Comparison of ENCODE assay signal across 19 cellular contexts in genomic region chr11:61315260-61315659, GRCh38. TPM values are rescaled to one million over a fixed set of nuclear protein-coding genes. Genes with fewer than 3 reads are reported as not detected.
A peak's percentile ranks its signal among the peaks of the same experiment; 100 is the strongest.
DNase-seq lines count a peak whose midpoint lies in the region; ATAC-seq, FAIRE-seq and TF ChIP-seq lines count a peak whose summit lies in the region.
"Had no signal": no experiment of that assay in that cellular context is flagged by ENCODE, and none has a peak within 500 bp of the region (broad histone marks: within the 10 kb centered on the region; RNA-seq: fewer than 3 reads in every experiment).

No MANE protein-coding gene starts in this region.

- no peaks in the 10 kb centered on the region for H3K9me1 ChIP-seq in keratinocyte (ENCODE audit: control insufficient read depth, extremely low read depth, insufficient read depth, low read length)

- DNase-seq in activated T-cell treated with anti-CD3 and anti-CD28 coated beads, Interleukin-2, amount 50 U/mL, for 24 hours = no peak
- DNase-seq in activated T-cell treated with anti-CD3 and anti-CD28 coated beads, Interleukin-2, amount 50 U/mL, for 1 hour = no peak
- DNase-seq in HFFc6 (no peak), RWPE2 (ENCODE audit: low spot score) (no peak), keratinocyte (ENCODE audit: low read depth, low spot score) (no peak), NCI-H526 (lab: John Stamatoyannopoulos, UW) (no peak), NCI-H2107 treated with DMSO at 0.1 percent for 48 hours (lab: John Stamatoyannopoulos, UW; ENCODE audit: unreplicated experiment) (no peak)
- no peak for DNase-seq in stimulated activated CD4-positive, alpha-beta T cell treated with anti-CD3 and anti-CD28 coated beads, Interleukin-4, amount 100 ng/mL, for 24 hours
- DNase-seq: Caco-2; CD8-positive, alpha-beta memory T cell; DMS 273 treated with DMSO at 0.1 percent for 48 hours; DMS79; GM23248; H7 had no signal

- H3K36me3 Mint-ChIP-seq in activated T-cell treated with anti-CD3 and anti-CD28 coated beads, Interleukin-2, amount 50 U/mL, for 24 hours (ENCODE audit: low read depth) = peaks cover 42% of the 10 kb centered on the region
- H3K36me3 Mint-ChIP-seq in HFFc6 (ENCODE audit: low read depth) = peaks cover 16% of the 10 kb centered on the region

- TF ChIP-seq CTCF in HFFc6 (IDR thresholded peaks at IDR 0.05) = no peak
- TF ChIP-seq CTCF in RWPE2 (IDR thresholded peaks at IDR 0.05; ENCODE audit: poor library complexity, severe bottlenecking) = no peak
- TF ChIP-seq CTCF in keratinocyte (optimal IDR thresholded peaks at IDR 0.05 in 1 of 3, IDR thresholded peaks at IDR 0.05 in 1 of 3, conservative IDR thresholded peaks at IDR 0.05 in 1 of 3; ENCODE audit: extremely low read depth in 1 of 3, insufficient read depth in 2 of 3, low read length in 3 of 3) = no peak

- no peak overlapping the region for H3K4me3 Mint-ChIP-seq in activated T-cell treated with anti-CD3 and anti-CD28 coated beads, Interleukin-2, amount 50 U/mL, for 24 hours
- no peak overlapping the region for H3K4me3 Mint-ChIP-seq in HFFc6
- H3K4me3 Mint-ChIP-seq: CD8-positive, alpha-beta memory T cell had no signal

- H3K4me1 Mint-ChIP-seq in activated T-cell treated with anti-CD3 and anti-CD28 coated beads, Interleukin-2, amount 50 U/mL, for 24 hours (ENCODE audit: low read depth) = peaks cover 3% of the 10 kb centered on the region
- H3K4me1 Mint-ChIP-seq in HFFc6 (ENCODE audit: low read depth) = no peaks in the 10 kb centered on the region

- FAIRE-seq in keratinocyte (lab: Jason Lieb, UNC) = peak; percentile 26
- FAIRE-seq: GM12878, GM18507, HepG2, HTR-8/SVneo had no signal

- H3K79me2 ChIP-seq in keratinocyte (ENCODE audit: control insufficient read depth, insufficient read depth, low read length) = no peaks in the 10 kb centered on the region

- H3K27ac ChIP-seq in RWPE2 (ENCODE audit: poor library complexity, severe bottlenecking) = no peak overlapping the region
- H3K27ac ChIP-seq in keratinocyte (ENCODE audit: control insufficient read depth, insufficient read depth, low read length) = no peak overlapping the region
- H3K27ac ChIP-seq: 22Rv1, GM23248 had no signal

- H3K27me3 ChIP-seq in RWPE2 (ENCODE audit: insufficient read depth, poor library complexity, severe bottlenecking) (no peaks in the 10 kb centered on the region), keratinocyte (ENCODE audit: control insufficient read depth, extremely low read depth, insufficient read depth, low read length) (no peaks in the 10 kb centered on the region)

- peak overlapping the region; percentile 2 for H3K27ac Mint-ChIP-seq in activated T-cell treated with anti-CD3 and anti-CD28 coated beads, Interleukin-2, amount 50 U/mL, for 24 hours
- H3K27ac Mint-ChIP-seq in HFFc6 = peak overlapping the region; percentile 24; the same call in 1 of the 2 replicates
- H3K27ac Mint-ChIP-seq: CD8-positive, alpha-beta memory T cell had no signal

- H4K20me1 ChIP-seq in keratinocyte (ENCODE audit: control insufficient read depth, extremely low read depth, insufficient read depth, low read length) = no peaks in the 10 kb centered on the region

- H3K9ac ChIP-seq in keratinocyte (ENCODE audit: control insufficient read depth, extremely low read depth, insufficient read depth, low read length) = no peak overlapping the region
- H3K9ac ChIP-seq: GM23248 had no signal

- peak; percentile 33; the same call in 1 of the 3 replicates for ATAC-seq in RWPE2 (ENCODE audit: low read depth)
- ATAC-seq: GM12878, HepG2 had no signal

- H3K27me3 Mint-ChIP-seq in activated T-cell treated with anti-CD3 and anti-CD28 coated beads, Interleukin-2, amount 50 U/mL, for 24 hours = no peaks in the 10 kb centered on the region
- peaks cover 1% of the 10 kb centered on the region for H3K27me3 Mint-ChIP-seq in HFFc6 (ENCODE audit: insufficient read depth)
- H3K27me3 Mint-ChIP-seq: CD8-positive, alpha-beta memory T cell had no signal

- H3K9me3 Mint-ChIP-seq in activated T-cell treated with anti-CD3 and anti-CD28 coated beads, Interleukin-2, amount 50 U/mL, for 24 hours = no peaks in the 10 kb centered on the region
- H3K9me3 Mint-ChIP-seq in HFFc6 = no peaks in the 10 kb centered on the region
- H3K9me3 Mint-ChIP-seq: CD8-positive, alpha-beta memory T cell had no signal

- H3K36me3 ChIP-seq in RWPE2 (ENCODE audit: low read depth) = peaks cover 94% of the 10 kb centered on the region
- H3K36me3 ChIP-seq in keratinocyte (ENCODE audit: control insufficient read depth in 2 of 2, extremely low read depth in 1 of 2, insufficient read depth in 2 of 2, low read length in 2 of 2) = peaks cover 42 to 50% of the 10 kb centered on the region in 2 experiments

- H3K4me1 ChIP-seq in RWPE2 (ENCODE audit: insufficient read depth, poor library complexity, severe bottlenecking) = no peaks in the 10 kb centered on the region
- peaks cover 4% of the 10 kb centered on the region for H3K4me1 ChIP-seq in keratinocyte (ENCODE audit: control insufficient read depth, extremely low read depth, insufficient read depth, low read length)
- H3K4me1 ChIP-seq: Caco-2 had no signal

- H3K9me3 ChIP-seq in RWPE2 (ENCODE audit: severe bottlenecking) (no peaks in the 10 kb centered on the region), keratinocyte (ENCODE audit: control insufficient read depth, low read depth, low read length) (no peaks in the 10 kb centered on the region)
- H3K9me3 ChIP-seq: Caco-2 had no signal

- H2AFZ ChIP-seq in keratinocyte (ENCODE audit: control insufficient read depth, low read length) = no peak overlapping the region
- H2AFZ ChIP-seq: GM23248 had no signal

- dilution Hi-C loops in keratinocyte (cut with MboI; ENCODE audit: extremely low pct_ligation_motif_present, low sequenced_read_pairs) = no loop called here

- H3K4me3 ChIP-seq in RWPE2 (ENCODE audit: severe bottlenecking) = no peak overlapping the region
- no peak overlapping the region for H3K4me3 ChIP-seq in keratinocyte (ENCODE audit: control insufficient read depth in 2 of 3, extremely low read depth in 1 of 3, insufficient read depth in 2 of 3, low read depth in 1 of 3, low read length in 3 of 3)
- H3K4me3 ChIP-seq: GM12878, GM23248 had no signal

- H3K4me2 ChIP-seq in keratinocyte (ENCODE audit: control insufficient read depth, extremely low read depth, insufficient read depth, low read depth, low read length) = no peak overlapping the region

RNA-seq across cellular contexts. Expression of gene DDB1, which starts 17.6 kb away (rescaled TPM):
- 100 to 1,000 TPM; 241 to 285 (median 267) TPM for total RNA-seq in HFFc6 (2021; fragmentation: NEBNext Ultra II Directional; extraction: Animal tissue kit (Norgen Biotek cat#: 25700))
- 187 to 236 TPM (median 212 TPM) in 3 replicates for polyA plus RNA-seq in keratinocyte
- polyA plus RNA-seq in keratinocyte (2011; ENCODE audit: low read depth) = 68.5 TPM
- polyA plus RNA-seq in keratinocyte (2011; cell fraction: cytosol; rRNA removed) = 181 and 206 TPM in 2 replicates
- polyA plus RNA-seq in keratinocyte (2011; cell fraction: nucleus; rRNA removed) = 290 and 325 TPM in 2 replicates
- 108 and 136 TPM in 2 replicates for polyA plus RNA-seq in keratinocyte (2012; ENCODE audit: low replicate concordance)
- 210 to 358 TPM (median 329 TPM) in 3 replicates for polyA minus RNA-seq in keratinocyte
- 307 TPM for polyA minus RNA-seq in keratinocyte (2011; cell fraction: cytosol; rRNA and poly(A)+ RNA removed)
- polyA minus RNA-seq in keratinocyte (2011; cell fraction: nucleus; rRNA and poly(A)+ RNA removed) = 185 and 265 TPM in 2 replicates

RNA-seq across cellular contexts. Expression of gene TKFC, which starts 17.8 kb away (rescaled TPM):
- total RNA-seq in HFFc6 (2021; fragmentation: NEBNext Ultra II Directional; extraction: Animal tissue kit (Norgen Biotek cat#: 25700)) = 10 to 100 TPM; 27.3 to 43.0 (median 31.8) TPM
- 15.4 to 23.1 TPM (median 18.3 TPM) in 3 replicates for polyA plus RNA-seq in keratinocyte
- polyA plus RNA-seq in keratinocyte (2011; ENCODE audit: low read depth) = 9.6 TPM
- 11.3 and 20.9 TPM in 2 replicates for polyA plus RNA-seq in keratinocyte (2011; cell fraction: cytosol; rRNA removed)
- 49.7 and 61.6 TPM in 2 replicates for polyA plus RNA-seq in keratinocyte (2011; cell fraction: nucleus; rRNA removed)
- 21.5 and 23.1 TPM in 2 replicates for polyA plus RNA-seq in keratinocyte (2012; ENCODE audit: low replicate concordance)
- polyA minus RNA-seq in keratinocyte = 24.2 to 34.2 TPM (median 26.2 TPM) in 3 replicates
- polyA minus RNA-seq in keratinocyte (2011; cell fraction: cytosol; rRNA and poly(A)+ RNA removed) = 28.8 TPM
- 19.0 and 25.4 TPM in 2 replicates for polyA minus RNA-seq in keratinocyte (2011; cell fraction: nucleus; rRNA and poly(A)+ RNA removed)

RNA-seq across cellular contexts. Expression of gene VWCE, which starts 20.1 kb away (rescaled TPM):
- total RNA-seq in HFFc6 (2021; fragmentation: NEBNext Ultra II Directional; extraction: Animal tissue kit (Norgen Biotek cat#: 25700)) = 1 to 10 TPM in 1 of 6 experiments, under 1 TPM in 5; 0.47 to 1.5 (median 0.74) TPM
- polyA plus RNA-seq in keratinocyte = 0.14 to 0.82 TPM (median 0.30 TPM) in 3 replicates
- 0.64 TPM for polyA plus RNA-seq in keratinocyte (2011; ENCODE audit: low read depth)
- polyA plus RNA-seq in keratinocyte (2011; cell fraction: cytosol; rRNA removed) = 0.05 and 0.09 TPM in 2 replicates
- polyA plus RNA-seq in keratinocyte (2011; cell fraction: nucleus; rRNA removed) = 2.5 and 4.0 TPM in 2 replicates
- polyA plus RNA-seq in keratinocyte (2012; ENCODE audit: low replicate concordance) = 0.28 and 1.2 TPM in 2 replicates
- polyA minus RNA-seq in keratinocyte = 0.43 to 2.6 TPM (median 1.6 TPM) in 3 replicates
- not detected for polyA minus RNA-seq in keratinocyte (2011; cell fraction: cytosol; rRNA and poly(A)+ RNA removed)
- 1.4 and 1.7 TPM in 2 replicates for polyA minus RNA-seq in keratinocyte (2011; cell fraction: nucleus; rRNA and poly(A)+ RNA removed)
- polyA plus RNA-seq: CD8-positive, alpha-beta memory T cell had no signal

RNA-seq across cellular contexts. Expression of gene CYB561A3, which starts 46.4 kb away (rescaled TPM):
- total RNA-seq in HFFc6 (2021; fragmentation: NEBNext Ultra II Directional; extraction: Animal tissue kit (Norgen Biotek cat#: 25700)) = 10 to 100 TPM; 38.7 to 52.8 (median 46.7) TPM
- polyA plus RNA-seq in keratinocyte = 42.3 to 124 TPM (median 62.3 TPM) in 3 replicates
- polyA plus RNA-seq in keratinocyte (2011; ENCODE audit: low read depth) = 5.1 TPM
- polyA plus RNA-seq in keratinocyte (2011; cell fraction: cytosol; rRNA removed) = 63.6 and 95.2 TPM in 2 replicates
- polyA plus RNA-seq in keratinocyte (2011; cell fraction: nucleus; rRNA removed) = 108 and 123 TPM in 2 replicates
- polyA plus RNA-seq in keratinocyte (2012; ENCODE audit: low replicate concordance) = 31.6 and 43.8 TPM in 2 replicates
- 66.4 to 188 TPM (median 180 TPM) in 3 replicates for polyA minus RNA-seq in keratinocyte
- 72.1 TPM for polyA minus RNA-seq in keratinocyte (2011; cell fraction: cytosol; rRNA and poly(A)+ RNA removed)
- 64.9 and 76.6 TPM in 2 replicates for polyA minus RNA-seq in keratinocyte (2011; cell fraction: nucleus; rRNA and poly(A)+ RNA removed)

RNA-seq across cellular contexts. Expression of gene TMEM138, which starts 46.9 kb away (rescaled TPM):
- total RNA-seq in HFFc6 (2021; fragmentation: NEBNext Ultra II Directional; extraction: Animal tissue kit (Norgen Biotek cat#: 25700)) = 10 to 100 TPM; 49.0 to 63.1 (median 58.0) TPM
- 66.1 to 118 TPM (median 85.4 TPM) in 3 replicates for polyA plus RNA-seq in keratinocyte
- polyA plus RNA-seq in keratinocyte (2011; ENCODE audit: low read depth) = 6.0 TPM
- 66.9 and 115 TPM in 2 replicates for polyA plus RNA-seq in keratinocyte (2011; cell fraction: cytosol; rRNA removed)
- 101 and 119 TPM in 2 replicates for polyA plus RNA-seq in keratinocyte (2011; cell fraction: nucleus; rRNA removed)
- 37.8 and 43.0 TPM in 2 replicates for polyA plus RNA-seq in keratinocyte (2012; ENCODE audit: low replicate concordance)
- 44.0 to 72.4 TPM (median 56.3 TPM) in 3 replicates for polyA minus RNA-seq in keratinocyte
- 13.2 TPM for polyA minus RNA-seq in keratinocyte (2011; cell fraction: cytosol; rRNA and poly(A)+ RNA removed)
- polyA minus RNA-seq in keratinocyte (2011; cell fraction: nucleus; rRNA and poly(A)+ RNA removed) = 19.8 and 27.8 TPM in 2 replicates
